In genomic region chr1:202807367-202807925, GRCh38 we compare ENCODE assay signal across 8 cellular contexts. TPM values are rescaled to one million over a fixed set of nuclear protein-coding genes. Genes with fewer than 3 reads are reported as not detected.
A peak's percentile ranks its signal among the peaks of the same experiment; 100 is the strongest.
DNase-seq lines count a peak whose midpoint lies in the region; ATAC-seq, FAIRE-seq and TF ChIP-seq lines count a peak whose summit lies in the region.

No MANE protein-coding gene starts in this region.

- DNase-seq in GM12892 (ENCODE audit: insufficient read length), result peak; percentile 57
- peak; percentile 47 for DNase-seq in OCI-M1 (lab: John Stamatoyannopoulos, UW)
- peak; percentile 55 for DNase-seq in activated naive CD4-positive, alpha-beta T cell treated with Interleukin-2 at 50 U/mL for 16 hours
- peak; percentile 44 for DNase-seq in glutamatergic neuron
- DNase-seq in pancreas, result peak in 5 of 6 donors; percentile 14 to 71 (median 49)
- DNase-seq in aorta, result peak; percentile 55 to 82

- H3K4me3 ChIP-seq in pancreas, result peak overlapping the region; percentile 62 to 98 (median 92)
- peak overlapping the region; percentile 93 to 96 for H3K4me3 ChIP-seq in aorta (ENCODE audit: low read length in 2 of 2)

- H3K27me3 Mint-ChIP-seq in glutamatergic neuron (ENCODE audit: unreplicated experiment), result peaks cover 15% of the 10 kb centered on the region

- H3K9me3 Mint-ChIP-seq in glutamatergic neuron (ENCODE audit: unreplicated experiment), result peaks cover 18% of the 10 kb centered on the region

- H3K4me1 ChIP-seq in pancreas (peaks cover 0 to 16% (median 0%) of the 10 kb centered on the region in 3 donors), aorta (ENCODE audit: control insufficient read depth in 1 of 2, insufficient read depth in 2 of 2, low read length in 2 of 2) (peaks cover 0 to 4% of the 10 kb centered on the region in 2 donors)

- H3K9me3 ChIP-seq in pancreas (no peaks in the 10 kb centered on the region), aorta (ENCODE audit: control insufficient read depth, low read length) (no peaks in the 10 kb centered on the region)

- TF ChIP-seq POLR2A in GM12892 (IDR thresholded peaks at IDR 0.05; ENCODE audit: low read depth, low read length), result no peak

- no peak for TF ChIP-seq CTCF in glutamatergic neuron (IDR thresholded peaks at IDR 0.05; ENCODE audit: partially characterized antibody, unreplicated experiment)
- no peak for TF ChIP-seq CTCF in pancreas (IDR thresholded peaks at IDR 0.05)

- ATAC-seq in pancreas (peak; percentile 6 to 21 (median 12)), aorta (ENCODE audit: low FRiP score) (peak; percentile 28), GM19467 (IDR thresholded peaks at IDR 0.05; ENCODE audit: unreplicated experiment) (no peak), HG03095 (IDR thresholded peaks at IDR 0.05; ENCODE audit: unreplicated experiment) (no peak)

- H3K27ac Mint-ChIP-seq in glutamatergic neuron (ENCODE audit: unreplicated experiment), result no peak overlapping the region

- peaks cover 24% of the 10 kb centered on the region for H3K4me1 Mint-ChIP-seq in glutamatergic neuron (ENCODE audit: low read depth, unreplicated experiment)

- H3K4me3 Mint-ChIP-seq in glutamatergic neuron (ENCODE audit: unreplicated experiment), result peak overlapping the region; percentile 20

- no peaks in the 10 kb centered on the region for H3K36me3 ChIP-seq in pancreas
- H3K36me3 ChIP-seq in aorta (ENCODE audit: control insufficient read depth in 1 of 2, insufficient read depth in 2 of 2, low read length in 1 of 2), result no peaks in the 10 kb centered on the region

- 0 to 2% methylated on average over 34 to 52 of the region's 52 CpGs for WGBS in pancreas, 2 donors
- WGBS in aorta, 2 donors, result 0 to 1% methylated on average over 20 to 52 of the region's 52 CpGs

- FAIRE-seq in GM12892 (lab: Jason Lieb, UNC) (no peak), pancreas (lab: Jason Lieb, UNC) (no peak)

- intact Hi-C loops in pancreas (cut with DNase I), result no loop called here
- intact Hi-C loops in aorta (cut with DNase I), result loop anchor here in 1 of 2 donors (5.0 kb wide), 1 partner anchor 80 kb away; the partner anchor contains the start of gene RABIF

- H3K27me3 ChIP-seq in pancreas, result no peaks in the 10 kb centered on the region
- no peaks in the 10 kb centered on the region for H3K27me3 ChIP-seq in aorta (ENCODE audit: control insufficient read depth in 1 of 2, insufficient read depth in 2 of 2, low read length in 1 of 2)

- H3K27ac ChIP-seq in pancreas (peak overlapping the region; percentile 50 to 88 (median 75)), aorta (ENCODE audit: low read depth in 1 of 2, low read length in 2 of 2) (no peak overlapping the region)

- H3K36me3 Mint-ChIP-seq in glutamatergic neuron (ENCODE audit: unreplicated experiment), result no peaks in the 10 kb centered on the region

RNA-seq across cellular contexts. Expression of gene KDM5B, which starts 0.8 kb away (rescaled TPM):
- polyA plus RNA-seq in GM12892 (2012; ENCODE audit: missing spikeins), result 13.5 TPM
- total RNA-seq in glutamatergic neuron (ENCODE audit: unreplicated experiment), result 338 TPM
- 10 to 100 TPM; 18.2 to 47.0 (median 25.1) TPM for total RNA-seq in pancreas
- polyA plus RNA-seq in pancreas, result 10 to 100 TPM in 1 of 2 donors, 1 to 10 TPM in 1; 7.3 to 10.5 TPM
- 10 to 100 TPM; 52.8 to 75.6 TPM for total RNA-seq in aorta
- 10 to 100 TPM in 1 of 2 donors, 1 to 10 TPM in 1; 3.1 to 13.3 TPM for polyA plus RNA-seq in aorta

RNA-seq across cellular contexts. Expression of gene PCAT6, which starts 3.3 kb away (rescaled TPM):
- polyA plus RNA-seq in GM12892 (2012; ENCODE audit: missing spikeins), result 1.5 TPM
- 7.7 TPM for total RNA-seq in glutamatergic neuron (ENCODE audit: unreplicated experiment)
- 1 to 10 TPM in 1 of 6 donors, under 1 TPM in 5; 0.31 to 1.2 (median 0.66) TPM for total RNA-seq in pancreas
- polyA plus RNA-seq in pancreas, result 1 to 10 TPM; 1.7 to 2.5 TPM
- 1 to 10 TPM in 1 of 2 donors, under 1 TPM in 1; 0.49 to 1.7 TPM for total RNA-seq in aorta
- 1 to 10 TPM in 1 of 2 donors, not detected in 1; 2.8 TPM for polyA plus RNA-seq in aorta

Comparison
In these comparisons a context has a peak if more than half of its experiments do, and no peak if none do; other contexts are left out.
1. ATAC-seq: peak in pancreas (4 of 4) and aorta (single experiment); none in GM19467 (single experiment) and HG03095 (single experiment).
2. H3K27ac ChIP-seq: peak in pancreas (4 of 4); none in aorta (0 of 2).
3. Peak in every context shown above with its lines, with median percentiles within 50 percentile points of each other: DNase-seq.